In the genomic region with DNA sequence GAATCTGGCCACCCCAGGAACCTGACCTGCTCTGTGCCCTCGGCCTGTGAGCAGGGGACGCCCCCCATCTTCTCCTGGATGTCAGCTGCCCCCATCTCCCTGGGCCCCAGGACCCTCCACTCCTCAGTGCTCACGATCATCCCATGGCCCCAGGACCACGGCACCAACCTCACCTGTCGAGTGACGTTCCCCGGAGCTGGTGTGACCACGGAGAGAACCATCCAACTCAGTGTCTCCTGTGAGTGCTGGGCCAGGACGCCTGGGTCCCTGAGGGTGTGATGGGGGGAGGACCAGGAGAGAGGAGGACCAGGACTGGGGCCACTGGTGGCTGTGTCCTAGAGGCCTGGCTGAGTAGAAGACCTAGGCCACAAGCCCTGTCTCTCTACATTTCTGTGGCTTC, we compare ENCODE assay signal across 40 cellular contexts. TPM values are rescaled to one million over a fixed set of nuclear protein-coding genes. Genes with fewer than 3 reads are reported as not detected.
"Had no signal": no experiment of that assay in that cellular context is flagged by ENCODE, and none has a peak within 500 bp of the region (broad histone marks: within the 10 kb centered on the region; RNA-seq: fewer than 3 reads in every experiment).

No MANE protein-coding gene starts in this region.

- H3K4me1 Mint-ChIP-seq: activated B cell treated with CpG ODN at 0.5 μM for 24 hours; activated naive CD4-positive, alpha-beta T cell treated with anti-CD3 and anti-CD28 coated beads, Interleukin-2, amount 50 U/mL, for 24 hours; activated naive CD8-positive, alpha-beta T cell treated with anti-CD3 and anti-CD28 coated beads, Interleukin-2, amount 50 U/mL, for 24 hours had no signal

- H3K36me3 ChIP-seq: adrenal gland, esophagus squamous epithelium, gastroesophageal sphincter, WERI-Rb-1 had no signal

- H3K4me3 Mint-ChIP-seq: activated B cell treated with CpG ODN at 0.5 μM for 24 hours; activated CD8-positive, alpha-beta T cell treated with anti-CD3 and anti-CD28 coated beads for 36 hours; activated naive CD4-positive, alpha-beta T cell treated with anti-CD3 and anti-CD28 coated beads for 36 hours; activated naive CD4-positive, alpha-beta T cell treated with anti-CD3 and anti-CD28 coated beads, Interleukin-2, amount 50 U/mL, for 24 hours; activated naive CD8-positive, alpha-beta T cell treated with anti-CD3 and anti-CD28 coated beads for 36 hours; activated naive CD8-positive, alpha-beta T cell treated with anti-CD3 and anti-CD28 coated beads, Interleukin-2, amount 50 U/mL, for 24 hours; activated T-helper 1 cell treated with anti-CD3 and anti-CD28 coated beads, Interleukin-12 subunit alpha, Interleukin-12 subunit beta, Interleukin-2, Interleukin-4 antibody, amounts not matched to agents 30 ng/mL and 10 ng/mL and 1 ng/mL, durations not matched to agents 14 hours and 24 hours and 36 hours; T-helper 17 cell; T-helper 2 cell treated with Interferon-gamma antibody and Interleukin-4, amounts not matched to agents 5 μg/mL and 100 μg/mL, for 36 hours had no signal

- ATAC-seq: activated CD4-positive, CD25-positive, alpha-beta regulatory T cell treated with anti-CD3 and anti-CD28 coated beads, Interleukin-2, amount 50 U/mL, for 24 hours; activated CD8-positive, alpha-beta T cell treated with anti-CD3 and anti-CD28 coated beads for 36 hours; activated naive CD8-positive, alpha-beta T cell treated with anti-CD3 and anti-CD28 coated beads, Interleukin-2, amount 50 U/mL, for 24 hours; body of pancreas; gastroesophageal sphincter; T-helper 17 cell had no signal

- H3K27ac ChIP-seq: adrenal gland, body of pancreas, epithelial cell of prostate, esophagus squamous epithelium, gastroesophageal sphincter, WERI-Rb-1 had no signal

- H3K4me3 ChIP-seq: adrenal gland, body of pancreas had no signal

- H3K27ac Mint-ChIP-seq: activated B cell treated with CpG ODN at 0.5 μM for 24 hours; activated CD8-positive, alpha-beta T cell treated with anti-CD3 and anti-CD28 coated beads for 36 hours; activated naive CD4-positive, alpha-beta T cell treated with anti-CD3 and anti-CD28 coated beads for 36 hours; activated naive CD4-positive, alpha-beta T cell treated with anti-CD3 and anti-CD28 coated beads, Interleukin-2, amount 50 U/mL, for 24 hours; activated naive CD8-positive, alpha-beta T cell treated with anti-CD3 and anti-CD28 coated beads for 36 hours; activated naive CD8-positive, alpha-beta T cell treated with anti-CD3 and anti-CD28 coated beads, Interleukin-2, amount 50 U/mL, for 24 hours; activated T-helper 1 cell treated with anti-CD3 and anti-CD28 coated beads, Interleukin-12 subunit alpha, Interleukin-12 subunit beta, Interleukin-2, Interleukin-4 antibody, amounts not matched to agents 30 ng/mL and 10 ng/mL and 1 ng/mL, durations not matched to agents 14 hours and 24 hours and 36 hours; activated T-helper 2 cell treated with anti-CD3 and anti-CD28 coated beads, Interferon-gamma antibody, Interleukin-2, Interleukin-4, amounts not matched to agents 10 μg/mL and 5 μg/mL and 100 μg/mL, durations not matched to agents 14 hours and 24 hours and 36 hours; T-helper 17 cell; T-helper 2 cell treated with Interferon-gamma antibody and Interleukin-4, amounts not matched to agents 5 μg/mL and 100 μg/mL, for 36 hours had no signal

- DNase-seq: activated B cell treated with CpG ODN at 0.5 μM for 24 hours; activated CD4-positive, alpha-beta T cell treated with anti-CD3 and anti-CD28 coated beads for 48 hours; activated CD4-positive, alpha-beta T cell treated with anti-CD3 and anti-CD28 coated beads, Interleukin-2, amount 50 U/mL, for 1 hour; activated CD4-positive, alpha-beta T cell treated with anti-CD3 and anti-CD28 coated beads, Interleukin-2, amount 50 U/mL, for 48 hours; activated CD8-positive, alpha-beta memory T cell treated with anti-CD3 and anti-CD28 coated beads for 24 hours; activated CD8-positive, alpha-beta memory T cell treated with anti-CD3 and anti-CD28 coated beads, Interleukin-2, amount 50 U/mL, for 4 hours; activated CD8-positive, alpha-beta T cell treated with anti-CD3 and anti-CD28 coated beads for 36 hours; activated effector memory CD4-positive, alpha-beta T cell treated with anti-CD3 and anti-CD28 coated beads, Interleukin-2, amount 50 U/mL, for 16 hours; activated naive CD4-positive, alpha-beta T cell treated with anti-CD3 and anti-CD28 coated beads for 36 hours; activated naive CD8-positive, alpha-beta T cell treated with anti-CD3 and anti-CD28 coated beads for 36 hours; activated naive CD8-positive, alpha-beta T cell treated with anti-CD3 and anti-CD28 coated beads, Interleukin-2, amount 50 U/mL, for 24 hours; activated T-cell treated with anti-CD3 and anti-CD28 coated beads, Interleukin-2, amount 50 U/mL, for 1 hour; activated T-cell treated with anti-CD3 and anti-CD28 coated beads, Interleukin-2, amount 50 U/mL, for 48 hours; adrenal gland; amygdala; body of pancreas; caudate nucleus; cortex of kidney; effector CD8-positive, alpha-beta T cell; esophagus squamous epithelium; foreskin melanocyte; T-helper 1 cell; T-helper 17 cell; T1000; WERI-Rb-1 had no signal

- H3K4me1 ChIP-seq: adrenal gland, body of pancreas, esophagus squamous epithelium, gastroesophageal sphincter had no signal

- H3K9me3 ChIP-seq: adrenal gland, body of pancreas, esophagus squamous epithelium had no signal

- H3K36me3 Mint-ChIP-seq: activated naive CD4-positive, alpha-beta T cell treated with anti-CD3 and anti-CD28 coated beads, Interleukin-2, amount 50 U/mL, for 24 hours; activated naive CD8-positive, alpha-beta T cell treated with anti-CD3 and anti-CD28 coated beads for 36 hours had no signal

- H3K9me3 Mint-ChIP-seq: activated B cell treated with CpG ODN at 0.5 μM for 24 hours; activated CD8-positive, alpha-beta T cell treated with anti-CD3 and anti-CD28 coated beads for 36 hours; activated naive CD4-positive, alpha-beta T cell treated with anti-CD3 and anti-CD28 coated beads for 36 hours; activated naive CD4-positive, alpha-beta T cell treated with anti-CD3 and anti-CD28 coated beads, Interleukin-2, amount 50 U/mL, for 24 hours; activated naive CD8-positive, alpha-beta T cell treated with anti-CD3 and anti-CD28 coated beads for 36 hours; activated naive CD8-positive, alpha-beta T cell treated with anti-CD3 and anti-CD28 coated beads, Interleukin-2, amount 50 U/mL, for 24 hours; activated T-helper 1 cell treated with anti-CD3 and anti-CD28 coated beads, Interleukin-12 subunit alpha, Interleukin-12 subunit beta, Interleukin-2, Interleukin-4 antibody, amounts not matched to agents 30 ng/mL and 10 ng/mL and 1 ng/mL, durations not matched to agents 14 hours and 24 hours and 36 hours; activated T-helper 2 cell treated with anti-CD3 and anti-CD28 coated beads, Interferon-gamma antibody, Interleukin-2, Interleukin-4, amounts not matched to agents 10 μg/mL and 5 μg/mL and 100 μg/mL, durations not matched to agents 14 hours and 24 hours and 36 hours; T-helper 2 cell treated with Interferon-gamma antibody and Interleukin-4, amounts not matched to agents 5 μg/mL and 100 μg/mL, for 36 hours had no signal

- H3K27me3 ChIP-seq: adrenal gland, body of pancreas, esophagus squamous epithelium had no signal

RNA-seq across cellular contexts. Expression of a gene that starts 13.0 kb away (rescaled TPM):
- total RNA-seq: activated B cell treated with CpG ODN at 0.5 μM for 24 hours, chondrocyte, dermis microvascular lymphatic vessel endothelial cell, endothelial cell of umbilical vein, fibroblast of lung, fibroblast of villous mesenchyme, glomerular endothelial cell had no signal
- polyA plus RNA-seq: endothelial cell of umbilical vein, fibroblast of lung had no signal

RNA-seq across cellular contexts. Expression of a gene that starts 39.0 kb away (rescaled TPM):
- total RNA-seq: activated B cell treated with CpG ODN at 0.5 μM for 24 hours; activated CD8-positive, alpha-beta T cell treated with anti-CD3 and anti-CD28 coated beads for 36 hours; activated naive CD4-positive, alpha-beta T cell treated with anti-CD3 and anti-CD28 coated beads for 36 hours; activated naive CD8-positive, alpha-beta T cell treated with anti-CD3 and anti-CD28 coated beads for 36 hours; activated T-helper 1 cell treated with anti-CD3 and anti-CD28 coated beads, Interleukin-12 subunit alpha, Interleukin-12 subunit beta, Interleukin-2, Interleukin-4 antibody, amounts not matched to agents 30 ng/mL and 10 ng/mL and 1 ng/mL, durations not matched to agents 14 hours and 24 hours and 36 hours; activated T-helper 2 cell treated with anti-CD3 and anti-CD28 coated beads, Interferon-gamma antibody, Interleukin-2, Interleukin-4, amounts not matched to agents 10 μg/mL and 5 μg/mL and 100 μg/mL, durations not matched to agents 14 hours and 24 hours and 36 hours; aorta; body of pancreas; chondrocyte; dermis microvascular lymphatic vessel endothelial cell; endothelial cell of umbilical vein; esophagus squamous epithelium; fibroblast of lung; fibroblast of villous mesenchyme; gastroesophageal sphincter; glomerular endothelial cell; T-helper 17 cell had no signal
- polyA plus RNA-seq: adrenal gland, aorta, endothelial cell of umbilical vein, esophagus, fibroblast of lung had no signal
